Comparison of ENCODE assay signal across 8 cellular contexts in genomic region chr10:79067241-79068202, GRCh38. TPM values are rescaled to one million over a fixed set of nuclear protein-coding genes. Genes with fewer than 3 reads are reported as not detected.
A peak's percentile ranks its signal among the peaks of the same experiment; 100 is the strongest.
DNase-seq lines count a peak whose midpoint lies in the region; ATAC-seq, FAIRE-seq and TF ChIP-seq lines count a peak whose summit lies in the region.

No MANE protein-coding gene starts in this region.

- H3K27me3 ChIP-seq in BLaER1 (peaks cover 3% of the 10 kb centered on the region; the same call in 1 of the 2 replicates), endothelial cell of umbilical vein (ENCODE audit: control insufficient read depth in 2 of 2, insufficient read depth in 2 of 2, low read length in 2 of 2) (no peaks in the 10 kb centered on the region)

- no peaks in the 10 kb centered on the region for H3K9me3 ChIP-seq in BLaER1
- H3K9me3 ChIP-seq in endothelial cell of umbilical vein (replicated peaks; ENCODE audit: control insufficient read depth, insufficient read depth, low read length): no peaks in the 10 kb centered on the region

- peak overlapping the region; percentile 99 for H3K4me2 ChIP-seq in BLaER1
- H3K4me2 ChIP-seq in endothelial cell of umbilical vein (ENCODE audit: insufficient read depth, low read length): peak overlapping the region; percentile 79

- H3K4me1 Mint-ChIP-seq in HFFc6 (ENCODE audit: low read depth): peaks cover 21% of the 10 kb centered on the region

- intact Hi-C loops in endothelial cell of umbilical vein (cut with micrococcal nuclease): loop anchor here (1.0 to 5.0 kb wide), 16 partner anchors 61 to 1020 kb away; no protein-coding TSS in a partner anchor

- no peak for ATAC-seq in HG02588 (IDR thresholded peaks at IDR 0.05; ENCODE audit: unreplicated experiment)

- H3K4me3 Mint-ChIP-seq in HFFc6: peak overlapping the region; percentile 88

- peak overlapping the region; percentile 97 for H3K9ac ChIP-seq in BLaER1
- peak overlapping the region; percentile 34 for H3K9ac ChIP-seq in endothelial cell of umbilical vein (replicated peaks; ENCODE audit: extremely low read depth, insufficient read depth, low read length)

- H3K36me3 ChIP-seq in BLaER1: no peaks in the 10 kb centered on the region
- H3K36me3 ChIP-seq in endothelial cell of umbilical vein (ENCODE audit: control insufficient read depth in 2 of 2, extremely low read depth in 1 of 2, insufficient read depth in 2 of 2, low read length in 2 of 2): no peaks in the 10 kb centered on the region

- H3K9me1 ChIP-seq in endothelial cell of umbilical vein (replicated peaks; ENCODE audit: control insufficient read depth, extremely low read depth, insufficient read depth, low read length): no peaks in the 10 kb centered on the region

- no TSS peak for BruUV-seq in endothelial cell of umbilical vein (replicated peaks; lab: Mats Ljungman, UMichigan)

- 0 out of 2 replicates have a peak overlapping the region, but pooled peaks have one; percentile 46 for H3K27ac ChIP-seq in BLaER1
- H3K27ac ChIP-seq in endothelial cell of umbilical vein (ENCODE audit: insufficient read depth, low read depth, low read length): peak overlapping the region; percentile 5

- DNase-seq in HFFc6: peak; percentile 77
- DNase-seq in NOMO-1 treated with DMSO at 0.1 percent for 48 hours (lab: John Stamatoyannopoulos, UW; ENCODE audit: unreplicated experiment): peak; percentile 75
- peak; percentile 75 for DNase-seq in activated T-cell treated with anti-CD3 and anti-CD28 coated beads for 1 hour (ENCODE audit: low read depth)
- peak; percentile 88 for DNase-seq in endothelial cell of umbilical vein (ENCODE audit: low read depth, low spot score)
- peak; percentile 96 for DNase-seq in mesenteric fat pad (ENCODE audit: low spot score)
- DNase-seq in stimulated activated CD8-positive, alpha-beta memory T cell treated with anti-CD3 and anti-CD28 coated beads, Interleukin-12 subunit alpha, Interleukin-12 subunit beta, amount 100 ng/mL, for 1 hour (ENCODE audit: low read depth): peak; percentile 76

- H2AFZ ChIP-seq in endothelial cell of umbilical vein (ENCODE audit: low read depth, low read length): peak overlapping the region; percentile 98

- H3K4me3 ChIP-seq in BLaER1 (peak overlapping the region; percentile 100), endothelial cell of umbilical vein (replicated peaks in 1 of 3; ENCODE audit: insufficient read depth in 1 of 3, low read depth in 1 of 3, low read length in 3 of 3) (peak overlapping the region; percentile 29 to 57 (median 52))

- no peak for TF ChIP-seq POLR2A in endothelial cell of umbilical vein (IDR thresholded peaks at IDR 0.05; ENCODE audit: low read depth, low read length)

- dilution Hi-C loops in endothelial cell of umbilical vein (cut with MboI; ENCODE audit: extremely low pct_ligation_motif_present, low sequenced_read_pairs): no loop called here

- no peaks in the 10 kb centered on the region; the same call in none of the 2 replicates for H3K27me3 Mint-ChIP-seq in HFFc6 (ENCODE audit: insufficient read depth)

- no peaks in the 10 kb centered on the region for H3K9me3 Mint-ChIP-seq in HFFc6

- H3K4me1 ChIP-seq in BLaER1 (peaks cover 47% of the 10 kb centered on the region), endothelial cell of umbilical vein (ENCODE audit: control insufficient read depth, extremely low read depth, insufficient read depth, low read length) (peaks cover 22% of the 10 kb centered on the region)

- peak; percentile 68 for FAIRE-seq in endothelial cell of umbilical vein (lab: Jason Lieb, UNC)

- TF ChIP-seq CTCF in HFFc6 (IDR thresholded peaks at IDR 0.05) (peak; percentile 47; the same call in 1 of the 2 replicates), endothelial cell of umbilical vein (IDR thresholded peaks at IDR 0.05; ENCODE audit: extremely low read depth in 1 of 2, insufficient read depth in 1 of 2, low read depth in 1 of 2, low read length in 2 of 2) (peak in 1 of 2 donors; percentile 45)

- peaks cover 33% of the 10 kb centered on the region for H4K20me1 ChIP-seq in BLaER1
- H4K20me1 ChIP-seq in endothelial cell of umbilical vein (replicated peaks; ENCODE audit: control insufficient read depth, extremely low read depth, insufficient read depth, low read length): no peaks in the 10 kb centered on the region

- peak overlapping the region; percentile 90 for H3K27ac Mint-ChIP-seq in HFFc6

- peaks cover 29% of the 10 kb centered on the region for H3K79me2 ChIP-seq in endothelial cell of umbilical vein (ENCODE audit: control insufficient read depth, insufficient read depth, low read length)

- no peaks in the 10 kb centered on the region for H3K36me3 Mint-ChIP-seq in HFFc6 (ENCODE audit: low read depth)

- POLR2A ChIA-PET in endothelial cell of umbilical vein (lab: Charles Lee): interaction anchor here (0.7 to 1.4 kb wide), 4 partner anchors 70 to 1015 kb away, joined by 3 to 8 read pairs (median 3); no protein-coding TSS in a partner anchor

- CTCF ChIA-PET in endothelial cell of umbilical vein (lab: Charles Lee): interaction anchor here (0.7 to 7.8 kb wide), 15 partner anchors 9 to 1020 kb away, joined by 3 to 85 read pairs (median 4); no protein-coding TSS in a partner anchor

TF ChIP-seq in endothelial cell of umbilical vein, 7 proteins besides CTCF, POLR2A, EP300 and RAD21:
- no peak for TF ChIP-seq JUN (IDR thresholded peaks at IDR 0.05; ENCODE audit: borderline replicate concordance, insufficient read depth, insufficient read length, low read depth)
- TF ChIP-seq POLR2AphosphoS5 (IDR thresholded peaks at IDR 0.05; ENCODE audit: insufficient read depth, low read depth, low read length): no peak
- TF ChIP-seq, protein P1, sequence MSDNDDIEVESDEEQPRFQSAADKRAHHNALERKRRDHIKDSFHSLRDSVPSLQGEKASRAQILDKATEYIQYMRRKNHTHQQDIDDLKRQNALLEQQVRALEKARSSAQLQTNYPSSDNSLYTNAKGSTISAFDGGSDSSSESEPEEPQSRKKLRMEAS (IDR thresholded peaks at IDR 0.05; ENCODE audit: insufficient read depth, insufficient read length): no peak
- no peak for TF ChIP-seq EZH2 (IDR thresholded peaks at IDR 0.05; ENCODE audit: borderline replicate concordance, low read depth, low read length, severe bottlenecking)
- no peak for TF ChIP-seq FOS (IDR thresholded peaks at IDR 0.05; ENCODE audit: borderline replicate concordance, insufficient read depth, low read length)
- no peak for TF ChIP-seq MYC (IDR thresholded peaks at IDR 0.05; ENCODE audit: low read depth, low read length)
- no peak for TF ChIP-seq GATA2 (IDR thresholded peaks at IDR 0.05; ENCODE audit: insufficient read depth, insufficient read length, low read depth, low read length)
TF ChIP-seq in endothelial cell of umbilical vein: peak in this region for 0.

RNA-seq across cellular contexts. Expression of gene ZMIZ1, which starts 1.2 kb away (rescaled TPM):
- total RNA-seq in HFFc6 (2021; fragmentation: NEBNext Ultra II Directional; extraction: Animal tissue kit (Norgen Biotek cat#: 25700)): 10 to 100 TPM; 38.6 to 60.3 (median 51.2) TPM
- total RNA-seq in endothelial cell of umbilical vein (46.7 and 49.6 TPM in 2 replicates), mesenteric fat pad (81.1 TPM)
- 12.5 and 13.0 TPM in 2 replicates for polyA plus RNA-seq in endothelial cell of umbilical vein
- polyA plus RNA-seq in endothelial cell of umbilical vein (2011; cell fraction: cytosol; rRNA removed): 21.9 and 22.0 TPM in 2 replicates
- 28.9 and 35.8 TPM in 2 replicates for polyA plus RNA-seq in endothelial cell of umbilical vein (2011; cell fraction: nucleus; rRNA removed)
- 33.1 and 33.9 TPM in 2 replicates for polyA plus RNA-seq in endothelial cell of umbilical vein (2012)
- polyA minus RNA-seq in endothelial cell of umbilical vein: 28.8 and 38.1 TPM in 2 replicates
- polyA minus RNA-seq in endothelial cell of umbilical vein (2011; cell fraction: cytosol; rRNA and poly(A)+ RNA removed): 5.4 TPM
- polyA minus RNA-seq in endothelial cell of umbilical vein (2011; cell fraction: nucleus; rRNA and poly(A)+ RNA removed): 26.6 and 30.9 TPM in 2 replicates
